In genomic region chr13:111241006-111241755, GRCh38 we compare ENCODE assay signal across 19 cellular contexts.
A peak's percentile ranks its signal among the peaks of the same experiment; 100 is the strongest.
DNase-seq lines count a peak whose midpoint lies in the region; ATAC-seq, FAIRE-seq and TF ChIP-seq lines count a peak whose summit lies in the region.
"Had no signal": no experiment of that assay in that cellular context is flagged by ENCODE, and none has a peak within 500 bp of the region (broad histone marks: within the 10 kb centered on the region; RNA-seq: fewer than 3 reads in every experiment).

No MANE protein-coding gene starts in this region.

- FAIRE-seq in H54 (lab: Jason Lieb, UNC) = peak; percentile 61

- H3K27ac ChIP-seq in adipose tissue (ENCODE audit: low read depth, low read length) (peak overlapping the region; percentile 46), psoas muscle (no peak overlapping the region)

- H3K4me1 ChIP-seq in psoas muscle = peaks cover 22% of the 10 kb centered on the region

- intact Hi-C loops in psoas muscle (cut with DNase I) = no loop called here

- TF ChIP-seq POLR2A in H54 (IDR thresholded peaks at IDR 0.05; ENCODE audit: low read depth, low read length) = no peak

- ATAC-seq in psoas muscle = peak in 3 of 4 donors; percentile 54 to 74 (median 58)
- ATAC-seq in GM19328 (IDR thresholded peaks at IDR 0.05; ENCODE audit: unreplicated experiment) = no peak
- no peak for ATAC-seq in HG03135 (IDR thresholded peaks at IDR 0.05; ENCODE audit: unreplicated experiment)
- ATAC-seq: activated naive CD8-positive, alpha-beta T cell treated with anti-CD3 and anti-CD28 coated beads, Interleukin-2, amount 50 U/mL, for 24 hours; activated T-cell treated with anti-CD3 and anti-CD28 coated beads, Interleukin-2, amount 50 U/mL, for 4 hours; naive thymus-derived CD8-positive, alpha-beta T cell had no signal

- peaks cover 0 to 33% of the 10 kb centered on the region in 2 donors for H3K36me3 ChIP-seq in psoas muscle (ENCODE audit: insufficient read depth in 1 of 2, low read depth in 1 of 2)

- no peaks in the 10 kb centered on the region for H3K27me3 ChIP-seq in psoas muscle (ENCODE audit: insufficient read depth in 3 of 3, low read length in 2 of 3)
- H3K27me3 ChIP-seq: MG63 had no signal

- no peaks in the 10 kb centered on the region for H3K9me3 ChIP-seq in psoas muscle
- H3K9me3 ChIP-seq: MG63 had no signal

- TF ChIP-seq CTCF in psoas muscle (IDR thresholded peaks at IDR 0.05) = no peak

- H3K4me3 ChIP-seq in psoas muscle = no peak overlapping the region
- H3K4me3 ChIP-seq: lung, MG63 had no signal

- DNase-seq in H54 (ENCODE audit: insufficient read length, low spot score) (no peak), globus pallidus (ENCODE audit: low spot score) (peak; percentile 95), psoas muscle (no peak), NCI-H446 (lab: John Stamatoyannopoulos, UW) (no peak), A172 (ENCODE audit: low spot score) (no peak)
- DNase-seq: activated CD4-positive, alpha-beta T cell treated with anti-CD3 and anti-CD28 coated beads, Interleukin-2, amount 10 ng/mL, durations not matched to agents 7 days and 5 days; activated naive CD8-positive, alpha-beta T cell treated with anti-CD3 and anti-CD28 coated beads, Interleukin-2, amount 50 U/mL, for 24 hours; activated T-cell treated with anti-CD3 and anti-CD28 coated beads, Interleukin-2, amount 50 U/mL, for 4 hours; MG63; naive thymus-derived CD8-positive, alpha-beta T cell; NCI-H2171; SIG-M5; stimulated activated CD4-positive, alpha-beta T cell treated with anti-CD3 and anti-CD28 coated beads, Interleukin-4, amount 100 ng/mL, for 24 hours; T1000; trophoblast cell had no signal

- WGBS in adipose tissue, 3 donors = 88 to 91% (median 90%) methylated on average over 16 of the region's 16 CpGs
- 66 to 77% (median 66%) methylated on average over 16 of the region's 16 CpGs for whole genome bisulfite sequencing in psoas muscle, 3 donors

Comparison
In these comparisons a context has a peak if more than half of its experiments do, and no peak if none do; other contexts are left out.
1. ATAC-seq: peak in psoas muscle (3 of 4); none in GM19328 (single experiment) and HG03135 (single experiment).